Comparison of ENCODE assay signal across 17 cellular contexts in the genomic region with DNA sequence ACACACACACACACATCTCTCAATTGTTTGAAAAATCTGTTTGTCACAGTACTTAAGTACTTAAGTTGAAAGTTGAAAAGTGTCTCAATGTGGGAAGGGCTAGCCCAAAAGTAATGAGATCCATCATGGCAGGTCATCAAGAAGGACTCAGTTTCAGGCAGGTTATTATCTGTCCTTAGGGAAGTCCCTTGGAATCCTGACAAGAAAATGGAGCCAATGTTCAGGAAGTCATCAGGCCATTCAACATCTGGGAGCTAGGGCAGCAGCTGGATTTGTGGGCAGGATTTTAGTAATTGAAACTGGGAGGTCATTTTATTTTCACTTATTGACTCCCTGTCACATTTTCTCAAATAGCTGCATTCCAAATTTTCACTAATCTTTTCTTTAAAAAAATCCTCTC. TPM values are rescaled to one million over a fixed set of nuclear protein-coding genes. Genes with fewer than 3 reads are reported as not detected.
DNase-seq lines count a peak whose midpoint lies in the region; ATAC-seq and TF ChIP-seq lines count a peak whose summit lies in the region.
"Had no signal": no experiment of that assay in that cellular context is flagged by ENCODE, and none has a peak within 500 bp of the region (broad histone marks: within the 10 kb centered on the region; RNA-seq: fewer than 3 reads in every experiment).

No MANE protein-coding gene starts in this region.

- no peaks in the 10 kb centered on the region for H3K79me2 ChIP-seq in ACC112 (ENCODE audit: control insufficient read depth, insufficient read depth, low read length, unreplicated experiment)
- H3K79me2 ChIP-seq in neural progenitor cell (ENCODE audit: low read depth) = no peaks in the 10 kb centered on the region

- DNase-seq in SJCRH30 (peak in 1 of 2 experiments; percentile 37), fibroblast of peridontal ligament (ENCODE audit: extremely low read depth) (peak; percentile 25), neural progenitor cell (ENCODE audit: low spot score) (no peak), stomach (no peak), LoVo (ENCODE audit: low spot score) (no peak)
- DNase-seq in activated CD8-positive, alpha-beta memory T cell treated with anti-CD3 and anti-CD28 coated beads, Interleukin-2, amount 50 U/mL, for 48 hours = no peak
- DNase-seq: activated CD4-positive, alpha-beta T cell treated with anti-CD3 and anti-CD28 coated beads for 36 hours; activated naive CD4-positive, alpha-beta T cell treated with anti-CD3 and anti-CD28 coated beads, Interleukin-2, amount 10 ng/mL, durations not matched to agents 7 days and 5 days; effector CD4-positive, alpha-beta T cell; GDM1; NCI-H1048; NCI-H2171 had no signal

- H3K4me1 ChIP-seq in ACC112 (ENCODE audit: control insufficient read depth, insufficient read depth, low read length, unreplicated experiment) (peaks cover 19% of the 10 kb centered on the region), SJCRH30 (peaks cover 40% of the 10 kb centered on the region), neural progenitor cell (no peaks in the 10 kb centered on the region), stomach (peaks cover 0 to 7% (median 3%) of the 10 kb centered on the region in 4 donors)
- H3K4me1 ChIP-seq: body of pancreas had no signal

- no peak for TF ChIP-seq CTCF in neural progenitor cell (IDR thresholded peaks at IDR 0.05)
- no peak for TF ChIP-seq CTCF in stomach (IDR thresholded peaks at IDR 0.05)

- H3K36me3 ChIP-seq in ACC112 (ENCODE audit: insufficient read depth, low read length) = peaks cover 22% of the 10 kb centered on the region
- no peaks in the 10 kb centered on the region for H3K36me3 ChIP-seq in SJCRH30
- H3K36me3 ChIP-seq in neural progenitor cell = no peaks in the 10 kb centered on the region
- H3K36me3 ChIP-seq in stomach = peaks cover 0 to 9% (median 3%) of the 10 kb centered on the region in 4 donors

- H3K9ac ChIP-seq in neural progenitor cell = no peak overlapping the region

- peak overlapping the region; percentile 85 for H3K27ac ChIP-seq in ACC112 (ENCODE audit: low read depth, low read length)
- peak overlapping the region; percentile 86 for H3K27ac ChIP-seq in SJCRH30
- H3K27ac ChIP-seq in neural progenitor cell = no peak overlapping the region
- no peak overlapping the region for H3K27ac ChIP-seq in stomach
- H3K27ac ChIP-seq: body of pancreas, skin epidermis, tibial nerve had no signal

- intact Hi-C loops in stomach (cut with DNase I; ENCODE audit: low total_unique reads) = no loop called here

- no peak overlapping the region for H3K4me3 ChIP-seq in ACC112 (ENCODE audit: low read depth, low read length)
- H3K4me3 ChIP-seq in SJCRH30 = no peak overlapping the region
- H3K4me3 ChIP-seq in neural progenitor cell = no peak overlapping the region
- no peak overlapping the region for H3K4me3 ChIP-seq in stomach
- H3K4me3 ChIP-seq: body of pancreas, skin epidermis, tibial nerve had no signal

- H3K9me3 Mint-ChIP-seq in neural progenitor cell = peaks cover 7% of the 10 kb centered on the region
- H3K9me3 Mint-ChIP-seq: activated naive CD4-positive, alpha-beta T cell treated with anti-CD3 and anti-CD28 coated beads, Interleukin-2, amount 10 ng/mL, durations not matched to agents 7 days and 5 days had no signal

- H3K36me3 Mint-ChIP-seq in neural progenitor cell = peaks cover 16% of the 10 kb centered on the region
- H3K36me3 Mint-ChIP-seq: activated naive CD4-positive, alpha-beta T cell treated with anti-CD3 and anti-CD28 coated beads, Interleukin-2, amount 10 ng/mL, durations not matched to agents 7 days and 5 days had no signal

- no peak overlapping the region for H3K4me3 Mint-ChIP-seq in neural progenitor cell
- H3K4me3 Mint-ChIP-seq: activated CD4-positive, alpha-beta T cell treated with anti-CD3 and anti-CD28 coated beads for 36 hours; activated naive CD4-positive, alpha-beta T cell treated with anti-CD3 and anti-CD28 coated beads, Interleukin-2, amount 10 ng/mL, durations not matched to agents 7 days and 5 days had no signal

- peaks cover 24% of the 10 kb centered on the region for H3K4me1 Mint-ChIP-seq in neural progenitor cell
- H3K4me1 Mint-ChIP-seq: activated CD4-positive, alpha-beta T cell treated with anti-CD3 and anti-CD28 coated beads for 36 hours; activated naive CD4-positive, alpha-beta T cell treated with anti-CD3 and anti-CD28 coated beads, Interleukin-2, amount 10 ng/mL, durations not matched to agents 7 days and 5 days had no signal

- no peak overlapping the region for H3K4me2 ChIP-seq in neural progenitor cell

- peak overlapping the region; percentile 27 for H3K27ac Mint-ChIP-seq in neural progenitor cell
- H3K27ac Mint-ChIP-seq: activated CD4-positive, alpha-beta T cell treated with anti-CD3 and anti-CD28 coated beads for 36 hours; activated naive CD4-positive, alpha-beta T cell treated with anti-CD3 and anti-CD28 coated beads, Interleukin-2, amount 10 ng/mL, durations not matched to agents 7 days and 5 days had no signal

- H3K9me3 ChIP-seq in SJCRH30 (replicated peaks) (no peaks in the 10 kb centered on the region; the same call in 1 of the 2 replicates), neural progenitor cell (ENCODE audit: low read depth) (no peaks in the 10 kb centered on the region), stomach (no peaks in the 10 kb centered on the region)
- H3K9me3 ChIP-seq: body of pancreas, tibial nerve had no signal

- no peak for ATAC-seq in GM18907 (IDR thresholded peaks at IDR 0.05; ENCODE audit: unreplicated experiment)
- ATAC-seq: activated CD4-positive, alpha-beta T cell treated with anti-CD3 and anti-CD28 coated beads for 36 hours had no signal

- no peak for TF ChIP-seq POLR2A in stomach (IDR thresholded peaks at IDR 0.05)

- H3F3A ChIP-seq in neural progenitor cell (ENCODE audit: low read depth) = no peaks in the 10 kb centered on the region

- H4K20me1 ChIP-seq in neural progenitor cell (ENCODE audit: low read depth) = no peaks in the 10 kb centered on the region

- TF ChIP-seq EP300 in stomach (IDR thresholded peaks at IDR 0.05) = no peak

- peaks cover 2% of the 10 kb centered on the region for H3K27me3 Mint-ChIP-seq in neural progenitor cell (ENCODE audit: insufficient read depth, low read depth)

- H2AFZ ChIP-seq in ACC112 (ENCODE audit: low read length, unreplicated experiment) (no peak overlapping the region), neural progenitor cell (replicated peaks) (no peak overlapping the region)

- H3K27me3 ChIP-seq in ACC112 (ENCODE audit: insufficient read depth, low read length) = no peaks in the 10 kb centered on the region
- H3K27me3 ChIP-seq in SJCRH30 = no peaks in the 10 kb centered on the region
- no peaks in the 10 kb centered on the region for H3K27me3 ChIP-seq in neural progenitor cell
- no peaks in the 10 kb centered on the region for H3K27me3 ChIP-seq in stomach
- H3K27me3 ChIP-seq: body of pancreas, tibial nerve had no signal

RNA-seq across cellular contexts. Expression of gene MSRB3, which starts 56.1 kb away (rescaled TPM):
- 16.5 and 19.1 TPM in 2 replicates for total RNA-seq in SJCRH30 (2014; rRNA removed; shearing (Covaris generic))
- total RNA-seq in neural progenitor cell (ENCODE audit: low replicate concordance) = 3.7 and 5.4 TPM in 2 replicates
- 100 to 1,000 TPM in 1 of 5 donors, 10 to 100 TPM in 4; 10.7 to 142 (median 75.3) TPM for total RNA-seq in stomach
- 10 to 100 TPM; 16.2 to 26.4 (median 17.9) TPM for polyA plus RNA-seq in stomach

Comparison
In these comparisons a context has a peak if more than half of its experiments do, and no peak if none do; other contexts are left out.
1. H3K27ac ChIP-seq: peak in ACC112 (single experiment) and SJCRH30 (single experiment); none in neural progenitor cell (single experiment) and stomach (0 of 5).